In the genomic region with DNA sequence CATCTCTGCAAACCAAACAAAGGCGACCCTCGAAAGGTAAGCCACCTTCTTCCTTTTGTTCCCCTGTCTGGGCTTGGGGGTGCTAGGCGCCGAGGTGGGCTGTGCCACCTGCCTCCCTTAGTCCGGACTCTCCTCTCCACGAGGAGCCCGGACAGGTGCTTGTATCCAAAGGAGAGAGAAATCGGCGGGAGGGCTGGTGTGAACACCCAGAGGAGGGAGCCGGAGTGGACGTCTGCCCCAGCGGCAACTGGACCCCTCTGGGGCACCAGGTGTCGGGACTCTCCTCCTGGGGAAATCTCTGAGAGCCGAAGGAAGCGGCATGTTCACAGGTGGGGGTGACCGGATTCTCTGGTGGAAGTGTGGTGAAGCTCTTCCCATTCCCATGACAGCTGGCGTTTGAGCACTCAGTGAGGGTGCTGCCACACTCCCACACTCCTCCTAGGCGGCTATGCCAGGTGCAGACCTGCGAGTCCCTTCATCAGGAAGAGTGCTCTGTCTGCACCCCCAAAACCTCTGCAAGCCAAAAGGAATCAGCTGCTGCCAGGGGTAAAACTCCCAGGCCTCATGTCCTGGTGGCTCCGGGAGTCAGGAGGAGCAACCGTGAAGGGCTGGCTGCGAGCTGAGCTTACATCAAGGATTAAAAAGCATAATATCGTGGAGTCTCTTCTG, we compare ENCODE assay signal across 18 cellular contexts. TPM values are rescaled to one million over a fixed set of nuclear protein-coding genes. Genes with fewer than 3 reads are reported as not detected.
DNase-seq lines count a peak whose midpoint lies in the region; FAIRE-seq and TF ChIP-seq lines count a peak whose summit lies in the region.
"Had no signal": no experiment of that assay in that cellular context is flagged by ENCODE, and none has a peak within 500 bp of the region (broad histone marks: within the 10 kb centered on the region; RNA-seq: fewer than 3 reads in every experiment).

No MANE protein-coding gene starts in this region.

- peaks cover 23% of the 10 kb centered on the region for H3K27me3 ChIP-seq in astrocyte (ENCODE audit: insufficient read depth, low read length)
- H3K27me3 ChIP-seq in suprapubic skin = peaks cover 24% of the 10 kb centered on the region
- peaks cover 12% of the 10 kb centered on the region for H3K27me3 ChIP-seq in adrenal gland

- peak overlapping the region; percentile 80 for H3K4me2 ChIP-seq in astrocyte (ENCODE audit: low read length)

- TF ChIP-seq CTCF in astrocyte (IDR thresholded peaks at IDR 0.05; ENCODE audit: insufficient read depth, low read depth, low read length) (no peak), suprapubic skin (IDR thresholded peaks at IDR 0.05) (no peak), adrenal gland (IDR thresholded peaks at IDR 0.05) (no peak)

- H3K9me3 Mint-ChIP-seq in astrocyte (ENCODE audit: unreplicated experiment) = peaks cover 12% of the 10 kb centered on the region
- H3K9me3 Mint-ChIP-seq: T-helper 1 cell treated with Interleukin-12 subunit alpha and Interleukin-12 subunit beta and Interleukin-4 antibody, amounts not matched to agents 30 μg/mL and 1 μg/mL, for 36 hours had no signal

- peaks cover 47% of the 10 kb centered on the region for H3K27me3 Mint-ChIP-seq in astrocyte (ENCODE audit: low read depth, unreplicated experiment)

- no peak for FAIRE-seq in astrocyte (lab: Jason Lieb, UNC)
- FAIRE-seq: A204.1, K562 had no signal

- no peaks in the 10 kb centered on the region for H3K79me2 ChIP-seq in astrocyte (ENCODE audit: insufficient read depth, low read length)

- H3K4me1 Mint-ChIP-seq in astrocyte (ENCODE audit: low read depth, unreplicated experiment) = peaks cover 18% of the 10 kb centered on the region

- H3K36me3 ChIP-seq in astrocyte (ENCODE audit: insufficient read depth, low read length) (no peaks in the 10 kb centered on the region), suprapubic skin (no peaks in the 10 kb centered on the region), adrenal gland (replicated peaks in 1 of 2) (no peaks in the 10 kb centered on the region)
- H3K36me3 ChIP-seq: upper lobe of right lung had no signal

- no peaks in the 10 kb centered on the region for H4K20me1 ChIP-seq in astrocyte (ENCODE audit: insufficient read depth, low read length)

- no peak for TF ChIP-seq POLR2A in suprapubic skin (IDR thresholded peaks at IDR 0.05)
- TF ChIP-seq POLR2A in adrenal gland (IDR thresholded peaks at IDR 0.05) = no peak

- H3K4me1 ChIP-seq in astrocyte (ENCODE audit: insufficient read depth, low read length) (no peaks in the 10 kb centered on the region), suprapubic skin (peaks cover 9% of the 10 kb centered on the region), adrenal gland (replicated peaks in 1 of 2) (peaks cover 0 to 5% of the 10 kb centered on the region in 2 donors)
- H3K4me1 ChIP-seq: upper lobe of right lung had no signal

- peak overlapping the region; percentile 69 for H3K4me3 Mint-ChIP-seq in astrocyte (ENCODE audit: unreplicated experiment)
- H3K4me3 Mint-ChIP-seq: T-helper 1 cell treated with Interleukin-12 subunit alpha and Interleukin-12 subunit beta and Interleukin-4 antibody, amounts not matched to agents 30 μg/mL and 1 μg/mL, for 36 hours had no signal

- peaks cover 2% of the 10 kb centered on the region for H3K36me3 Mint-ChIP-seq in astrocyte (ENCODE audit: low read depth, unreplicated experiment)
- H3K36me3 Mint-ChIP-seq: naive B cell had no signal

- WGBS in suprapubic skin = 74% methylated on average over 21 of the region's 23 CpGs
- WGBS in adrenal gland, 4 donors = 74 to 85% (median 83%) methylated on average over 17 to 23 of the region's 23 CpGs

- intact Hi-C loops in adrenal gland (cut with DNase I) = no loop called here

- H3K4me3 ChIP-seq in astrocyte (ENCODE audit: insufficient read depth, low read depth, low read length) (peak overlapping the region; percentile 46), iPS-18c (ENCODE audit: insufficient read depth, low read depth, low read length) (peak overlapping the region; percentile 49; the same call in 1 of the 2 replicates), suprapubic skin (peak overlapping the region; percentile 46), adrenal gland (no peak overlapping the region)
- H3K4me3 ChIP-seq: K562, upper lobe of right lung had no signal

- H3K9ac ChIP-seq in astrocyte (ENCODE audit: low read length) = no peak overlapping the region

- no peak overlapping the region for H3K27ac Mint-ChIP-seq in astrocyte (ENCODE audit: unreplicated experiment)
- H3K27ac Mint-ChIP-seq: T-helper 1 cell treated with Interleukin-12 subunit alpha and Interleukin-12 subunit beta and Interleukin-4 antibody, amounts not matched to agents 30 μg/mL and 1 μg/mL, for 36 hours had no signal

- H3K27ac ChIP-seq in astrocyte (ENCODE audit: low read depth, low read length) = no peak overlapping the region
- H3K27ac ChIP-seq in suprapubic skin = no peak overlapping the region
- no peak overlapping the region for H3K27ac ChIP-seq in adrenal gland
- H3K27ac ChIP-seq: upper lobe of right lung had no signal

- H2AFZ ChIP-seq in astrocyte (ENCODE audit: low read depth, low read length) = peak overlapping the region; percentile 85

- no peaks in the 10 kb centered on the region for H3K9me3 ChIP-seq in astrocyte (ENCODE audit: insufficient read depth, low read depth, low read length)
- no peaks in the 10 kb centered on the region for H3K9me3 ChIP-seq in iPS-18c (ENCODE audit: control insufficient read depth, insufficient read depth, low read length)
- H3K9me3 ChIP-seq in suprapubic skin = no peaks in the 10 kb centered on the region
- H3K9me3 ChIP-seq in adrenal gland (replicated peaks in 1 of 3) = no peaks in the 10 kb centered on the region
- H3K9me3 ChIP-seq: upper lobe of right lung had no signal

- DNase-seq in NCI-H524 (lab: John Stamatoyannopoulos, UW) = peak; percentile 48 to 72
- DNase-seq in NCI-H524 treated with DMSO at 0.1 percent for 48 hours (lab: John Stamatoyannopoulos, UW) = no peak
- DNase-seq in astrocyte (ENCODE audit: low read depth) = no peak
- no peak for DNase-seq in suprapubic skin (ENCODE audit: low spot score in 2 of 2)
- no peak for DNase-seq in RPMI8226
- no peak for DNase-seq in adrenal gland
- DNase-seq in activated naive CD4-positive, alpha-beta T cell treated with anti-CD3 and anti-CD28 coated beads, Interleukin-2, amount 50 U/mL, for 16 hours = no peak
- DNase-seq: naive B cell; NCI-H1092; NK-92 treated with Interleukin-12 subunit alpha and Interleukin-12 subunit beta, amount 100 ng/mL, for 24 hours; stimulated activated naive CD4-positive, alpha-beta T cell treated with Interleukin-2 at 50 U/mL for 16 hours; upper lobe of right lung had no signal

- TF ChIP-seq EP300 in suprapubic skin (IDR thresholded peaks at IDR 0.05) = no peak

RNA-seq across cellular contexts. Expression of gene KCNIP1, which starts 0.9 kb away (rescaled TPM):
- 0.45 and 0.60 TPM in 2 replicates for total RNA-seq in astrocyte
- total RNA-seq in suprapubic skin = under 1 TPM in 1 of 4 donors, not detected in 3; 0.34 TPM
- 1 to 10 TPM in 4 of 8 donors, under 1 TPM in 3, not detected in 1; 0.14 to 2.4 (median 1.0) TPM for total RNA-seq in adrenal gland
- 10 to 100 TPM in 1 of 3 donors, 1 to 10 TPM in 2; 1.2 to 12.6 (median 3.7) TPM for polyA plus RNA-seq in adrenal gland
- total RNA-seq: K562 had no signal
- polyA plus RNA-seq: aorta, K562, liver had no signal

Comparison
In these comparisons a context has a peak if more than half of its experiments do, and no peak if none do; other contexts are left out.
1. DNase-seq: peak in NCI-H524 (2 of 2); none in NCI-H524 treated with DMSO at 0.1 percent for 48 hours (single experiment), astrocyte (single experiment), suprapubic skin (0 of 2), RPMI8226 (single experiment), adrenal gland (0 of 7) and activated naive CD4-positive, alpha-beta T cell treated with anti-CD3 and anti-CD28 coated beads, Interleukin-2, amount 50 U/mL, for 16 hours (single experiment).
2. H3K4me3 ChIP-seq: peak in astrocyte (single experiment), iPS-18c (single experiment) and suprapubic skin (single experiment); none in adrenal gland (0 of 4).